Comparison of ENCODE assay signal across 28 cellular contexts in the genomic region with DNA sequence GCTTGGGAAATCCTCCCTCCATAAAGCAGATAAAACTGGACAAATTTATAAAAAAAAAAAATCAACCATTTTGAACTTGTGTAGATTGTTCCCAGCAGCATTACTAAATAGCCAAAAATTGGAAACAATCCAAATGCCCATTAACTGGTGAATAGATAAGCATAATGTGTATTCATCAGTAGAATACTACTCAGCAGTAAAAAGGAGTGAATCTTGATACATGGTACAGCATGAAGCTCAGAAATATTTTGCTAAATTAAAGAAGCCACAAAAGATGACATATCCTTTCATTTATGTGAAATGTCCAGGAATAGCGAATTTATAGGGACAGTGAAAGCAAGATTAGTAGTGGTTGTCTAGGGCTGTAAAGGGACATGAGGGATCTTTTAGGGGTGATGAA.
"Had no signal": no experiment of that assay in that cellular context is flagged by ENCODE, and none has a peak within 500 bp of the region (broad histone marks: within the 10 kb centered on the region; RNA-seq: fewer than 3 reads in every experiment).

No MANE protein-coding gene starts in this region.

- H3K36me3 ChIP-seq: brain microvascular endothelial cell had no signal

- H3K4me2 ChIP-seq: KMS-11 had no signal

- FAIRE-seq: colon, RCC 7860, TTC549 had no signal

- DNase-seq: activated B cell treated with CpG ODN at 0.5 μM for 24 hours; activated CD4-positive, alpha-beta memory T cell treated with anti-CD3 and anti-CD28 coated beads for 36 hours; activated CD4-positive, alpha-beta T cell treated with anti-CD3 and anti-CD28 coated beads for 4 hours; activated CD4-positive, alpha-beta T cell treated with anti-CD3 and anti-CD28 coated beads, Interleukin-2, amount 50 U/mL, for 1 hour; activated CD4-positive, CD25-positive, alpha-beta regulatory T cell treated with anti-CD3 and anti-CD28 coated beads, Interleukin-2, amount 50 U/mL, for 72 hours; activated CD8-positive, alpha-beta memory T cell treated with anti-CD3 and anti-CD28 coated beads, Interleukin-2, amount 50 U/mL, for 4 hours; activated effector memory CD4-positive, alpha-beta T cell treated with Interleukin-2 at 50 U/mL for 16 hours; activated naive CD4-positive, alpha-beta T cell treated with anti-CD3 and anti-CD28 coated beads, Interleukin-2, amount 10 ng/mL, durations not matched to agents 7 days and 5 days; activated naive CD8-positive, alpha-beta T cell treated with anti-CD3 and anti-CD28 coated beads, Interleukin-2, amount 50 U/mL, for 24 hours; activated T-cell treated with anti-CD3 and anti-CD28 coated beads, Interleukin-2, amount 50 U/mL, for 48 hours; amniotic stem cell; aorta; brain microvascular endothelial cell; central memory CD4-positive, alpha-beta T cell; NCI-H1092 treated with DMSO at 0.1 percent for 48 hours; NCI-H1417 treated with DMSO at 0.1 percent for 48 hours; NCI-H187 treated with DMSO at 0.1 percent for 48 hours; NCI-H2081; NCI-H446 treated with DMSO at 0.1 percent for 48 hours; NCI-H524; NCI-H774; SIG-M5 had no signal

- H3K27me3 ChIP-seq: brain microvascular endothelial cell had no signal

- ATAC-seq: activated naive CD8-positive, alpha-beta T cell treated with anti-CD3 and anti-CD28 coated beads, Interleukin-2, amount 50 U/mL, for 24 hours; Right ventricle myocardium inferior had no signal

- H3K9ac ChIP-seq: KMS-11 had no signal

- H3K27ac ChIP-seq: brain microvascular endothelial cell, KMS-11, RWPE1 had no signal
